ENCODE assay signal across 8 cellular contexts in the genomic region with DNA sequence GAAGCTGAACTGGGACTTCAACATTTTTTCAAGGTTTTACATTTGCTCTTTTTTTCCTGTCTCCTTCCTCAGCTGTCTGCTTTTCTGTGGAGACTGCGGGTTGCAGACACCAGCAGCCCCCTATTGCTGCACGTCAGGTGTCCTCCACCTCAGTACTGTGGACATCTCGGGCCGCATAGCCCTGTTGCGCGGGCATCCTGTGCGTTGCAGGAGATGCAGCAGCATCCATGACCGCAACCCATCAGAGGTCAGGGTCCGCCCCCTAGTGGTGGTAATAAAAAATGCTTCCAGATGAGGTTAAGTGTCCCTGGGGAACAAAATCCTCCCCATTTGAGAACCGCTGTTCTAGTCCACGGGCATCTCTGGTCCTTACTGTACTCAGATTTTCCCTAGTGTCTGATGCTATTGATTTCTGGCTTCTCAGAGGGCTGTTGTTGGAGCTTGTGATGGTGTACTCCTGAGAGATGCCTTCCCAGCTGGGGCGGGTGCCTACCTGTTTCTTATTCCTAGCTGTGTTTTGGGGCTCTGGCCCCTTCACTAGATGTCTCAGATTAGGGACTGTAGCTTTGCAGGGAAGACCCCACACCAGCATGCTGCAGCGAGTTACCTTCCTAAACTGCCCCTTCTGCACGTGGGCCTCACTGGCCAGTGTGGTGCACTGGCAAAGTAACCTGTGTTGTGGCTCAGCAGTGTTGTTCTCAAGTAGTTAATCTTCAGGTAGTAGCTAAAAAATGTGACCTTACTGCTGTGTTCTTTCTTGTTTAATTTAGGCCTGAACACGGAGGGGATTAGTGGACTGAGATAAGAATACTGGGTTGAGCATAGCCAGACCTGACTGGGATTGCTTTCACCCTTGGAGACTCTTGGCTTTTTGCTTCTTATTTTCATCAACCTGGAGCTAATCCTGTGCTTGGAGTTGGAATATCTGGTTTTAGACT. TPM values are rescaled to one million over a fixed set of nuclear protein-coding genes. Genes with fewer than 3 reads are reported as not detected.
DNase-seq lines count a peak whose midpoint lies in the region; ATAC-seq and TF ChIP-seq lines count a peak whose summit lies in the region.

No MANE protein-coding gene starts in this region.

- peaks cover 25 to 29% of the 10 kb centered on the region in 2 donors for H3K36me3 Mint-ChIP-seq in CD4-positive, alpha-beta memory T cell
- peaks cover 47% of the 10 kb centered on the region for H3K36me3 Mint-ChIP-seq in nephron (ENCODE audit: low read depth)
- H3K36me3 Mint-ChIP-seq in stimulated activated naive B cell treated with anti-CD40 and anti-IgM and Interleukin-4, amounts not matched to agents 10 μg/mL and 1 μg/mL and 100 μg/mL, for 72 hours: peaks cover 32 to 37% of the 10 kb centered on the region in 2 donors

- peak overlapping the region in 3 of 7 donors; percentile 19 to 85 (median 85) for H3K27ac Mint-ChIP-seq in CD4-positive, alpha-beta memory T cell
- peak overlapping the region in 1 of 3 experiments; percentile 21 for H3K27ac Mint-ChIP-seq in nephron
- H3K27ac Mint-ChIP-seq in stimulated activated naive B cell treated with anti-CD40 and anti-IgM and Interleukin-4, amounts not matched to agents 10 μg/mL and 1 μg/mL and 100 μg/mL, for 72 hours: peak overlapping the region; percentile 75

- DNase-seq in CD4-positive, alpha-beta memory T cell: peak; percentile 68 to 79 (median 75)
- peak in 69 of 76 experiments; percentile 3 to 79 (median 49) for DNase-seq in HUDEP-2 (lab: John Stamatoyannopoulos, UW; ENCODE audit: unreplicated experiment in 76 of 76)
- DNase-seq in OCI-M1 (lab: John Stamatoyannopoulos, UW): peak; percentile 81
- DNase-seq in activated T-cell treated with anti-CD3 and anti-CD28 coated beads for 48 hours (ENCODE audit: low read depth): peak; percentile 55
- DNase-seq in esophagus muscularis mucosa (ENCODE audit: extremely low spot score): peak; percentile 92
- peak; percentile 60 for DNase-seq in stimulated activated naive B cell treated with anti-CD40 and anti-IgM and Interleukin-4, amounts not matched to agents 10 μg/mL and 1 μg/mL and 100 μg/mL, for 72 hours

- no peak for TF ChIP-seq POLR2A in esophagus muscularis mucosa (IDR thresholded peaks at IDR 0.05; ENCODE audit: low read depth)

- H3K36me3 ChIP-seq in CD4-positive, alpha-beta memory T cell (ENCODE audit: insufficient read depth, low read length): peaks cover 24% of the 10 kb centered on the region
- H3K36me3 ChIP-seq in esophagus muscularis mucosa: peaks cover 5 to 31% (median 19%) of the 10 kb centered on the region in 4 donors

- no peak overlapping the region for H3K27ac ChIP-seq in CD4-positive, alpha-beta memory T cell (ENCODE audit: low read depth, low read length)
- H3K27ac ChIP-seq in esophagus muscularis mucosa (replicated peaks in 1 of 4): no peak overlapping the region

- H3K4me1 Mint-ChIP-seq in CD4-positive, alpha-beta memory T cell: peaks cover 12 to 21% (median 14%) of the 10 kb centered on the region in 4 donors
- H3K4me1 Mint-ChIP-seq in nephron: peaks cover 12% of the 10 kb centered on the region
- H3K4me1 Mint-ChIP-seq in stimulated activated naive B cell treated with anti-CD40 and anti-IgM and Interleukin-4, amounts not matched to agents 10 μg/mL and 1 μg/mL and 100 μg/mL, for 72 hours: peaks cover 9 to 17% of the 10 kb centered on the region in 2 donors

- H3K27me3 ChIP-seq in CD4-positive, alpha-beta memory T cell (ENCODE audit: insufficient read depth, low read length): no peaks in the 10 kb centered on the region
- no peaks in the 10 kb centered on the region for H3K27me3 ChIP-seq in esophagus muscularis mucosa

- H3K4me3 Mint-ChIP-seq in CD4-positive, alpha-beta memory T cell: peak overlapping the region in 4 of 8 donors; percentile 52 to 69 (median 56)
- no peak overlapping the region for H3K4me3 Mint-ChIP-seq in nephron
- peak overlapping the region in 1 of 2 donors; percentile 46 for H3K4me3 Mint-ChIP-seq in stimulated activated naive B cell treated with anti-CD40 and anti-IgM and Interleukin-4, amounts not matched to agents 10 μg/mL and 1 μg/mL and 100 μg/mL, for 72 hours

- CTCF ChIA-PET in CD4-positive, alpha-beta memory T cell (lab: Charles Lee; ENCODE audit: partially characterized antibody): interaction anchor here (0.5 to 6.6 kb wide), 41 partner anchors 9 to 612 kb away, joined by 3 to 160 read pairs (median 4); a partner anchor contains a TSS

- H3K4me1 ChIP-seq in CD4-positive, alpha-beta memory T cell (ENCODE audit: insufficient read depth, low read length): peaks cover 6% of the 10 kb centered on the region
- no peaks in the 10 kb centered on the region for H3K4me1 ChIP-seq in esophagus muscularis mucosa

- WGBS in esophagus muscularis mucosa: 23% methylated on average over 15 of the region's 15 CpGs

- ATAC-seq in GM19463 (IDR thresholded peaks at IDR 0.05; ENCODE audit: unreplicated experiment): peak; percentile 83
- ATAC-seq in stimulated activated naive B cell treated with anti-CD40 and anti-IgM and Interleukin-4, amounts not matched to agents 10 μg/mL and 1 μg/mL and 100 μg/mL, for 72 hours (replicated peaks): peak; percentile 94 to 97

- TF ChIP-seq CTCF in esophagus muscularis mucosa (IDR thresholded peaks at IDR 0.05) (peak; percentile 77 to 87 (median 82)), nephron (IDR thresholded peaks at IDR 0.05; ENCODE audit: unreplicated experiment in 3 of 3) (peak; percentile 83 to 88 (median 83))

- POLR2A ChIA-PET in CD4-positive, alpha-beta memory T cell (lab: Charles Lee; ENCODE audit: partially characterized antibody): interaction anchor here (0.9 to 1.7 kb wide), 4 partner anchors 12 to 43 kb away, joined by 3 to 12 read pairs (median 4); a partner anchor contains a TSS

- TF ChIP-seq EP300 in esophagus muscularis mucosa (IDR thresholded peaks at IDR 0.05): no peak

- intact Hi-C loops in CD4-positive, alpha-beta memory T cell (cut with micrococcal nuclease): loop anchor here (1.0 to 2.0 kb wide), 4 partner anchors 27 to 206 kb away; a partner anchor contains a TSS
- intact Hi-C loops in esophagus muscularis mucosa (cut with DNase I): loop anchor here (5.0 kb wide), 2 partner anchors 42 to 152 kb away; a partner anchor contains a TSS

- H3K4me3 ChIP-seq in CD4-positive, alpha-beta memory T cell (ENCODE audit: low read length in 2 of 2): no peak overlapping the region
- H3K4me3 ChIP-seq in esophagus muscularis mucosa: no peak overlapping the region

- no peaks in the 10 kb centered on the region for H3K9me3 Mint-ChIP-seq in CD4-positive, alpha-beta memory T cell
- H3K9me3 Mint-ChIP-seq in nephron: no peaks in the 10 kb centered on the region
- H3K9me3 Mint-ChIP-seq in stimulated activated naive B cell treated with anti-CD40 and anti-IgM and Interleukin-4, amounts not matched to agents 10 μg/mL and 1 μg/mL and 100 μg/mL, for 72 hours: no peaks in the 10 kb centered on the region

- no peaks in the 10 kb centered on the region for H3K9me3 ChIP-seq in CD4-positive, alpha-beta memory T cell (ENCODE audit: control insufficient read depth in 1 of 2, low read length in 2 of 2)
- H3K9me3 ChIP-seq in esophagus muscularis mucosa: no peaks in the 10 kb centered on the region

- no peaks in the 10 kb centered on the region for H3K27me3 Mint-ChIP-seq in CD4-positive, alpha-beta memory T cell
- no peaks in the 10 kb centered on the region for H3K27me3 Mint-ChIP-seq in nephron (ENCODE audit: low read depth)
- H3K27me3 Mint-ChIP-seq in stimulated activated naive B cell treated with anti-CD40 and anti-IgM and Interleukin-4, amounts not matched to agents 10 μg/mL and 1 μg/mL and 100 μg/mL, for 72 hours: no peaks in the 10 kb centered on the region

RNA-seq across cellular contexts. Expression of a gene that starts 28.2 kb away (rescaled TPM):
- total RNA-seq in CD4-positive, alpha-beta memory T cell: 10 to 100 TPM; 54.8 to 57.4 TPM
- 10 to 100 TPM in 1 of 2 donors, 1 to 10 TPM in 1; 1.1 to 11.7 TPM for polyA plus RNA-seq in CD4-positive, alpha-beta memory T cell
- total RNA-seq in esophagus muscularis mucosa: 10 to 100 TPM; 31.8 to 44.2 (median 37.5) TPM

RNA-seq across cellular contexts. Expression of a gene that starts 43.5 kb away (rescaled TPM):
- 10 to 100 TPM; 38.8 to 42.8 TPM for total RNA-seq in CD4-positive, alpha-beta memory T cell
- 10 to 100 TPM in 1 of 2 donors, 1 to 10 TPM in 1; 6.5 to 12.2 TPM for polyA plus RNA-seq in CD4-positive, alpha-beta memory T cell
- total RNA-seq in esophagus muscularis mucosa: 10 to 100 TPM; 23.7 to 34.7 (median 33.3) TPM
